8 cellular contexts compared by ENCODE assay signal in the genomic region with DNA sequence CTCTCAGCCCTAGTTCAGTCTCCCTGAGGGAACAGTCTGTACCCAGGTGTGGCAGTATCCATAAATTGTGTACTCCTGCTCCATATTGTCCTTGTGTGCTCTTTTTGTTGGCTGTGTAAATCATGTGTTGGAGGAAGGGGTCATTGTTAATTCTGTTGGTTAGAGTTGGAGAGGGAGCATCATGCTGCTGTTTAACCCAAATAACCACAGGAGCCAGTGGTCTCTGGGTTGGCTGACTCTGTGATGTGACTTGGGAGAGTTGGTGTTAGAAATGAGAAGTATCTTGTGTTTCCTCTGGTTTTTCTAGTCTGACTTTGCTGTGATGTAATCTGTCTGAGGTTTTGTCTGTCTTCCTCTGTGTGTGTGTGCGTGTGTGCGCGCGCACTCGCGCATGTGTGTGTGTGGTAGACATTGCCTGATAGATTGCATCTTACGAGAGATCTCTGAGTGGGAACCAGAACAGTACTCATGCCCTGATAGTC. TPM values are rescaled to one million over a fixed set of nuclear protein-coding genes. Genes with fewer than 3 reads are reported as not detected.
DNase-seq lines count a peak whose midpoint lies in the region; ATAC-seq and TF ChIP-seq lines count a peak whose summit lies in the region.

No MANE protein-coding gene starts in this region.

- TF ChIP-seq EP300 in esophagus muscularis mucosa (IDR thresholded peaks at IDR 0.05) = no peak

- peaks cover 12% of the 10 kb centered on the region for H3F3A ChIP-seq in neural progenitor cell (ENCODE audit: low read depth)

- peak; percentile 95 to 97 for ATAC-seq in CD4-positive, CD25-positive, alpha-beta regulatory T cell (ENCODE audit: low read depth in 2 of 2)
- peak; percentile 81 for ATAC-seq in GM21528 (IDR thresholded peaks at IDR 0.05; ENCODE audit: low FRiP score, unreplicated experiment)
- ATAC-seq in sciatic nerve = peak; percentile 85

- H3K9me3 ChIP-seq in CD4-positive, CD25-positive, alpha-beta regulatory T cell (ENCODE audit: control insufficient read depth in 2 of 2, low read length in 2 of 2) = no peaks in the 10 kb centered on the region
- H3K9me3 ChIP-seq in esophagus muscularis mucosa (no peaks in the 10 kb centered on the region), neural progenitor cell (ENCODE audit: low read depth) (no peaks in the 10 kb centered on the region)

- H3K27me3 ChIP-seq in CD4-positive, CD25-positive, alpha-beta regulatory T cell (ENCODE audit: control insufficient read depth, insufficient read depth, low read length) = no peaks in the 10 kb centered on the region
- no peaks in the 10 kb centered on the region for H3K27me3 ChIP-seq in esophagus muscularis mucosa
- no peaks in the 10 kb centered on the region for H3K27me3 ChIP-seq in neural progenitor cell

- H3K9me3 Mint-ChIP-seq in CD4-positive, CD25-positive, alpha-beta regulatory T cell = no peaks in the 10 kb centered on the region
- no peaks in the 10 kb centered on the region for H3K9me3 Mint-ChIP-seq in neural progenitor cell

- no peak overlapping the region for H2AFZ ChIP-seq in neural progenitor cell (replicated peaks)

- no peak for TF ChIP-seq POLR2A in esophagus muscularis mucosa (IDR thresholded peaks at IDR 0.05; ENCODE audit: low read depth)

- H4K20me1 ChIP-seq in neural progenitor cell (ENCODE audit: low read depth) = peaks cover 74% of the 10 kb centered on the region

- H3K4me3 ChIP-seq in CD4-positive, CD25-positive, alpha-beta regulatory T cell (ENCODE audit: low read depth, low read length) = peak overlapping the region; percentile 79
- no peak overlapping the region for H3K4me3 ChIP-seq in esophagus muscularis mucosa
- no peak overlapping the region for H3K4me3 ChIP-seq in neural progenitor cell

- H3K27ac ChIP-seq in CD4-positive, CD25-positive, alpha-beta regulatory T cell (ENCODE audit: insufficient read depth, low read length, poor library complexity, severe bottlenecking) = peak overlapping the region; percentile 74
- H3K27ac ChIP-seq in esophagus muscularis mucosa (replicated peaks in 1 of 4) = peak overlapping the region; percentile 34 to 75 (median 54)
- no peak overlapping the region for H3K27ac ChIP-seq in neural progenitor cell

- peaks cover 98% of the 10 kb centered on the region for H3K79me2 ChIP-seq in neural progenitor cell (ENCODE audit: low read depth)

- WGBS in esophagus muscularis mucosa = 82% methylated on average over 7 of the region's 7 CpGs

- H3K27ac Mint-ChIP-seq in CD4-positive, CD25-positive, alpha-beta regulatory T cell = peak overlapping the region; percentile 93 to 99 (median 98)
- no peak overlapping the region for H3K27ac Mint-ChIP-seq in neural progenitor cell

- no peak overlapping the region for H3K4me2 ChIP-seq in neural progenitor cell

- intact Hi-C loops in esophagus muscularis mucosa (cut with DNase I) (loop anchor here (10.0 kb wide), 1 partner anchor 227 kb away; a partner anchor contains a TSS), sciatic nerve (cut with DNase I) (no loop called here)

- peaks cover 12% of the 10 kb centered on the region for H3K36me3 Mint-ChIP-seq in CD4-positive, CD25-positive, alpha-beta regulatory T cell
- peaks cover 38% of the 10 kb centered on the region for H3K36me3 Mint-ChIP-seq in neural progenitor cell

- peaks cover 25% of the 10 kb centered on the region for H3K4me1 ChIP-seq in CD4-positive, CD25-positive, alpha-beta regulatory T cell (ENCODE audit: control insufficient read depth, insufficient read depth, low read length, poor library complexity, severe bottlenecking)
- H3K4me1 ChIP-seq in esophagus muscularis mucosa (peaks cover 73 to 85% (median 75%) of the 10 kb centered on the region in 4 donors), neural progenitor cell (peaks cover 19% of the 10 kb centered on the region)

- no peaks in the 10 kb centered on the region for H3K27me3 Mint-ChIP-seq in CD4-positive, CD25-positive, alpha-beta regulatory T cell
- H3K27me3 Mint-ChIP-seq in neural progenitor cell (ENCODE audit: insufficient read depth, low read depth) = no peaks in the 10 kb centered on the region

- H3K4me3 Mint-ChIP-seq in CD4-positive, CD25-positive, alpha-beta regulatory T cell = peak overlapping the region; percentile 22 to 82 (median 78)
- no peak overlapping the region for H3K4me3 Mint-ChIP-seq in neural progenitor cell

- TF ChIP-seq CTCF in esophagus muscularis mucosa (IDR thresholded peaks at IDR 0.05) = no peak
- TF ChIP-seq CTCF in neural progenitor cell (IDR thresholded peaks at IDR 0.05) = no peak

- H3K9ac ChIP-seq in neural progenitor cell = no peak overlapping the region

- peak; percentile 65 to 95 (median 84) for DNase-seq in CD4-positive, CD25-positive, alpha-beta regulatory T cell
- DNase-seq in LHCN-M2 (ENCODE audit: low read depth) = peak; percentile 43
- peak; percentile 56 for DNase-seq in activated CD8-positive, alpha-beta memory T cell treated with anti-CD3 and anti-CD28 coated beads, Interleukin-2, amount 50 U/mL, for 24 hours (ENCODE audit: extremely low read depth)
- DNase-seq in esophagus muscularis mucosa (ENCODE audit: extremely low spot score) = peak; percentile 92
- peak; percentile 73 for DNase-seq in sciatic nerve (ENCODE audit: low spot score)
- no peak for DNase-seq in neural progenitor cell (ENCODE audit: low spot score)
- DNase-seq in cerebellar cortex (ENCODE audit: low spot score) = no peak

- H3K4me1 Mint-ChIP-seq in CD4-positive, CD25-positive, alpha-beta regulatory T cell = peaks cover 19 to 37% (median 28%) of the 10 kb centered on the region in 4 donors
- H3K4me1 Mint-ChIP-seq in neural progenitor cell = peaks cover 12% of the 10 kb centered on the region

- H3K36me3 ChIP-seq in CD4-positive, CD25-positive, alpha-beta regulatory T cell (ENCODE audit: control insufficient read depth, insufficient read depth, low read length) = peaks cover 4% of the 10 kb centered on the region
- peaks cover 20 to 59% (median 41%) of the 10 kb centered on the region in 4 donors for H3K36me3 ChIP-seq in esophagus muscularis mucosa
- peaks cover 7% of the 10 kb centered on the region for H3K36me3 ChIP-seq in neural progenitor cell

RNA-seq across cellular contexts. Expression of a gene that starts 30.5 kb away (rescaled TPM):
- 19.4 TPM for total RNA-seq in CD4-positive, CD25-positive, alpha-beta regulatory T cell
- 1 to 10 TPM in 3 of 4 donors, under 1 TPM in 1; 0.53 to 4.4 (median 2.0) TPM for polyA plus RNA-seq in CD4-positive, CD25-positive, alpha-beta regulatory T cell
- 68.5 and 83.3 TPM in 2 replicates for total RNA-seq in LHCN-M2 (2014; rRNA removed)
- 53.3 TPM for polyA plus RNA-seq in LHCN-M2 (2012)
- total RNA-seq in esophagus muscularis mucosa = 100 to 1,000 TPM in 1 of 4 donors, 10 to 100 TPM in 3; 78.1 to 101 (median 89.5) TPM
- total RNA-seq in sciatic nerve = 270 TPM
- 135 and 150 TPM in 2 replicates for total RNA-seq in neural progenitor cell (ENCODE audit: low replicate concordance)

RNA-seq across cellular contexts. Expression of a gene that starts 40.5 kb away (rescaled TPM):
- total RNA-seq in CD4-positive, CD25-positive, alpha-beta regulatory T cell = not detected
- under 1 TPM; 0.20 to 0.61 (median 0.52) TPM for polyA plus RNA-seq in CD4-positive, CD25-positive, alpha-beta regulatory T cell
- total RNA-seq in LHCN-M2 (2014; rRNA removed) = not detected in 2 replicates
- 0.05 TPM for polyA plus RNA-seq in LHCN-M2 (2012)
- total RNA-seq in esophagus muscularis mucosa = not detected
- not detected for total RNA-seq in sciatic nerve
- total RNA-seq in neural progenitor cell (ENCODE audit: low replicate concordance) = not detected in 2 replicates

RNA-seq across cellular contexts. Expression of a gene that starts 50.8 kb away (rescaled TPM):
- total RNA-seq in CD4-positive, CD25-positive, alpha-beta regulatory T cell = 68.6 TPM
- polyA plus RNA-seq in CD4-positive, CD25-positive, alpha-beta regulatory T cell = 100 to 1,000 TPM; 205 to 248 (median 214) TPM
- total RNA-seq in LHCN-M2 (2014; rRNA removed) (123 and 183 TPM in 2 replicates), esophagus muscularis mucosa (100 to 1,000 TPM in 1 of 4 donors, 10 to 100 TPM in 3; 71.4 to 109 (median 82.6) TPM), sciatic nerve (77.5 TPM), neural progenitor cell (ENCODE audit: low replicate concordance) (164 and 206 TPM in 2 replicates)
- 237 TPM for polyA plus RNA-seq in LHCN-M2 (2012)

Comparison
In these comparisons a context has a peak if more than half of its experiments do, and no peak if none do; other contexts are left out.
1. DNase-seq: peak in CD4-positive, CD25-positive, alpha-beta regulatory T cell (3 of 3), LHCN-M2 (single experiment), activated CD8-positive, alpha-beta memory T cell treated with anti-CD3 and anti-CD28 coated beads, Interleukin-2, amount 50 U/mL, for 24 hours (single experiment), esophagus muscularis mucosa (single experiment) and sciatic nerve (single experiment); none in neural progenitor cell (single experiment) and cerebellar cortex (single experiment).
2. Peak in every context shown above with its lines, with median percentiles within 50 percentile points of each other: ATAC-seq.